In genomic region chr17:28710948-28711722, GRCh38 we compare ENCODE assay signal across 1 cellular context.
A peak's percentile ranks its signal among the peaks of the same experiment; 100 is the strongest.
TF ChIP-seq lines count a peak whose summit lies in the region.

No MANE protein-coding gene starts in this region.

TF ChIP-seq in K562, 482 proteins besides CTCF, POLR2A, EP300 and RAD21 (continued from another document and continues in another):
- TF ChIP-seq MTA3 (IDR thresholded peaks at IDR 0.05; ENCODE audit: borderline replicate concordance): peak; percentile 64
- TF ChIP-seq RBM34 (IDR thresholded peaks at IDR 0.05; ENCODE audit: borderline replicate concordance, insufficient read depth, low read length): peak; percentile 52; the same call in 1 of the 2 replicates
- TF ChIP-seq EHMT2 (IDR thresholded peaks at IDR 0.05): no peak
- TF ChIP-seq SMAD4 (CRISPR knock-in tag; conservative IDR thresholded peaks at IDR 0.05): peak; percentile 81
- TF ChIP-seq RHOXF2B (CRISPR knock-in tag; conservative IDR thresholded peaks at IDR 0.05): no peak
- no peak for TF ChIP-seq ZBTB26 (CRISPR knock-in tag; IDR thresholded peaks at IDR 0.05)
- no peak for TF ChIP-seq HOMEZ (CRISPR knock-in tag; IDR thresholded peaks at IDR 0.05)
- no peak for TF ChIP-seq CBFA2T2 (conservative IDR thresholded peaks at IDR 0.05)
- TF ChIP-seq SRF (CRISPR knock-in tag; IDR thresholded peaks at IDR 0.05): peak in 1 of 2 experiments; percentile 10; a peak in 1 of 4 replicates
- no peak for TF ChIP-seq BDP1 (IDR thresholded peaks at IDR 0.05; ENCODE audit: insufficient read depth, insufficient read length)
- no peak for TF ChIP-seq TSC22D4 (tag; IDR thresholded peaks at IDR 0.05)
- TF ChIP-seq FOXO4 (CRISPR knock-in tag; IDR thresholded peaks at IDR 0.05): 0 out of 2 replicates have a peak, but pooled peaks have one; percentile 28
- TF ChIP-seq CEBPG (CRISPR knock-in tag; IDR thresholded peaks at IDR 0.05): no peak; the same call in 1 of the 2 replicates
- no peak for TF ChIP-seq CEBPG (tag; conservative IDR thresholded peaks at IDR 0.05 in 1 of 2, IDR thresholded peaks at IDR 0.05 in 1 of 2)
- no peak for TF ChIP-seq ZFP36 (IDR thresholded peaks at IDR 0.05; ENCODE audit: low read depth, low read length, partially characterized antibody)
- no peak for TF ChIP-seq XRCC4 (IDR thresholded peaks at IDR 0.05; ENCODE audit: extremely low read depth, insufficient read depth, insufficient read length)
- peak in 1 of 2 experiments; percentile 44; a peak in 1 of 4 replicates for TF ChIP-seq TBL1XR1 (IDR thresholded peaks at IDR 0.05; ENCODE audit: low read length in 2 of 2)
- TF ChIP-seq SIN3A (IDR thresholded peaks at IDR 0.05; ENCODE audit: borderline replicate concordance in 2 of 2, control insufficient read depth in 1 of 2, low read depth in 2 of 2, low read length in 2 of 2): peak in 1 of 2 experiments; percentile 35; a peak in 1 of 4 replicates
- TF ChIP-seq SIX5 (IDR thresholded peaks at IDR 0.05; ENCODE audit: borderline replicate concordance in 1 of 2, insufficient read depth in 1 of 2, low read depth in 1 of 2, low read length in 2 of 2): no peak
- TF ChIP-seq SMARCC2 (IDR thresholded peaks at IDR 0.05; ENCODE audit: low read depth): no peak
- TF ChIP-seq CHCHD3 (CRISPR knock-in tag; IDR thresholded peaks at IDR 0.05): no peak
- no peak for TF ChIP-seq POLR3A (IDR thresholded peaks at IDR 0.05; ENCODE audit: borderline replicate concordance, extremely low read depth, insufficient read depth, insufficient read length)
- TF ChIP-seq MAX (CRISPR knock-in tag; IDR thresholded peaks at IDR 0.05): peak; percentile 95
- TF ChIP-seq POLR2H (tag; IDR thresholded peaks at IDR 0.05; ENCODE audit: low read depth): peak; percentile 85
- no peak for TF ChIP-seq NCOA6 (IDR thresholded peaks at IDR 0.05)
- TF ChIP-seq VEZF1 (CRISPR knock-in tag; IDR thresholded peaks at IDR 0.05): peak; percentile 35
- TF ChIP-seq EZH2 (IDR thresholded peaks at IDR 0.05; ENCODE audit: borderline replicate concordance, low read depth, low read length): no peak
- no peak for TF ChIP-seq PHB (CRISPR knock-in tag; IDR thresholded peaks at IDR 0.05)
- no peak for TF ChIP-seq NELFE (IDR thresholded peaks at IDR 0.05; ENCODE audit: insufficient read depth, insufficient read length)
- TF ChIP-seq TFE3 (CRISPR knock-in tag; IDR thresholded peaks at IDR 0.05): no peak
- peak; percentile 97 for TF ChIP-seq HMGN3 (IDR thresholded peaks at IDR 0.05; ENCODE audit: borderline replicate concordance, extremely low read depth, insufficient read length, low read depth, low read length)
- TF ChIP-seq GMEB1 (CRISPR knock-in tag; IDR thresholded peaks at IDR 0.05): peak; percentile 28; the same call in 1 of the 2 replicates
- TF ChIP-seq PHF21A (IDR thresholded peaks at IDR 0.05; ENCODE audit: borderline replicate concordance, low read depth): 0 out of 2 replicates have a peak, but pooled peaks have one; percentile 41
- TF ChIP-seq JUNB (CRISPR knock-in tag; conservative IDR thresholded peaks at IDR 0.05): no peak
- TF ChIP-seq DEAF1 (CRISPR knock-in tag; IDR thresholded peaks at IDR 0.05): no peak
- no peak for TF ChIP-seq ZNF639 (CRISPR knock-in tag; conservative IDR thresholded peaks at IDR 0.05 in 1 of 2, IDR thresholded peaks at IDR 0.05 in 1 of 2)
- TF ChIP-seq CREB3 (tag; conservative IDR thresholded peaks at IDR 0.05; ENCODE audit: low read depth): no peak
- TF ChIP-seq STAT5A (IDR thresholded peaks at IDR 0.05; ENCODE audit: borderline replicate concordance, low read length): no peak
- no peak for TF ChIP-seq WHSC1 (IDR thresholded peaks at IDR 0.05; ENCODE audit: low read length)
- TF ChIP-seq TSHZ1 (CRISPR knock-in tag; IDR thresholded peaks at IDR 0.05): no peak
- TF ChIP-seq ZNF699 (CRISPR knock-in tag; IDR thresholded peaks at IDR 0.05; ENCODE audit: insufficient replicate concordance): no peak
- no peak for TF ChIP-seq BRF1 (IDR thresholded peaks at IDR 0.05; ENCODE audit: borderline replicate concordance, extremely low read depth, insufficient read length)
- TF ChIP-seq TAF7 (tag; IDR thresholded peaks at IDR 0.05): 0 out of 2 replicates have a peak, but pooled peaks have one; percentile 25
- TF ChIP-seq MECOM (CRISPR knock-in tag; IDR thresholded peaks at IDR 0.05): no peak
- TF ChIP-seq NONO (IDR thresholded peaks at IDR 0.05; ENCODE audit: low read depth in 2 of 2, low read length in 1 of 2): peak in 1 of 2 experiments; percentile 51; a peak in 2 of 4 replicates
